In the genomic region with DNA sequence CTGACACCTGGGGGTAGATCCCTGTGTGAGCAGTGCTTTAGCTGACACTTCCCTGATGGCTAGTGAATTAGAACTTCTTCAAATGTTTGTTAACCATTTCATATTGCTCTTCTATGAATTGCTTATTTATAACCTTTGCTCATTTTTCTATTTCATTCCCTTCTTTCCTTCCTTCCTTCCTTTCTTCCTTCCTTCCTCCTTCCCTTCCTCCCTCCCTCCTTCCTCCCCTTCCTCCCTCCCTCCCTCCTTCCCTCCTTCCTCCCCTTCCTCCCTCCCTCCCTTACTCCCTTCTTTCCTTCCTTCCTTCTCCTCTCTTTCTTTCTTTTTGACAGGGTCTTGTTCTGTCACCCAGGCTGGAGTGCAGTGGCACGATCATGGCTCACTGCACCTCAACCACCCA, we compare ENCODE assay signal across 38 cellular contexts.
"Had no signal": no experiment of that assay in that cellular context is flagged by ENCODE, and none has a peak within 500 bp of the region (broad histone marks: within the 10 kb centered on the region; RNA-seq: fewer than 3 reads in every experiment).

No MANE protein-coding gene starts in this region.

- H3K27ac ChIP-seq: adrenal gland, body of pancreas, brain microvascular endothelial cell, breast epithelium, VCaP had no signal

- ATAC-seq: activated CD8-positive, alpha-beta T cell treated with anti-CD3 and anti-CD28 coated beads for 36 hours; activated naive CD4-positive, alpha-beta T cell treated with anti-CD3 and anti-CD28 coated beads, Interleukin-2, amount 50 U/mL, for 72 hours; activated T-cell treated with anti-CD3 and anti-CD28 coated beads, Interleukin-2, amount 50 U/mL, for 4 hours; activated T-cell treated with anti-CD3 and anti-CD28 coated beads, Interleukin-2, amount 50 U/mL, for 72 hours; activated T-helper 17 cell treated with anti-CD3 and anti-CD28 coated beads, Interleukin-2, amount 50 U/mL, for 72 hours; body of pancreas; T-cell had no signal

- FAIRE-seq: astrocyte, TTC549 had no signal

- H3K4me3 Mint-ChIP-seq: activated B cell treated with CpG ODN at 0.5 μM for 24 hours; activated CD4-positive, alpha-beta memory T cell treated with anti-CD3 and anti-CD28 coated beads for 36 hours; activated CD4-positive, alpha-beta T cell treated with anti-CD3 and anti-CD28 coated beads, Interleukin-2, amount 10 ng/mL, durations not matched to agents 24 days and 14 days; activated CD8-positive, alpha-beta T cell treated with anti-CD3 and anti-CD28 coated beads for 36 hours; activated naive CD4-positive, alpha-beta T cell treated with anti-CD3 and anti-CD28 coated beads for 36 hours; activated naive CD8-positive, alpha-beta T cell treated with anti-CD3 and anti-CD28 coated beads for 36 hours; activated T-cell treated with anti-CD3 and anti-CD28 coated beads, Interleukin-2, amount 50 U/mL, for 4 hours; activated T-helper 1 cell treated with anti-CD3 and anti-CD28 coated beads, Interleukin-12 subunit alpha, Interleukin-12 subunit beta, Interleukin-2, Interleukin-4 antibody, amounts not matched to agents 30 ng/mL and 10 ng/mL and 1 ng/mL, durations not matched to agents 14 hours and 24 hours and 36 hours; activated T-helper 17 cell treated with anti-CD3 and anti-CD28 coated beads, Interleukin-2, amount 50 U/mL, for 72 hours; central memory CD8-positive, alpha-beta T cell; T-cell; T-helper 2 cell treated with Interferon-gamma antibody and Interleukin-4, amounts not matched to agents 5 μg/mL and 100 μg/mL, for 36 hours had no signal

- H3K4me1 Mint-ChIP-seq: activated CD4-positive, alpha-beta T cell treated with anti-CD3 and anti-CD28 coated beads, Interleukin-2, amount 10 ng/mL, durations not matched to agents 24 days and 14 days; activated T-helper 17 cell treated with anti-CD3 and anti-CD28 coated beads, Interleukin-2, amount 50 U/mL, for 72 hours; central memory CD8-positive, alpha-beta T cell had no signal

- H3K36me3 Mint-ChIP-seq: activated CD4-positive, alpha-beta memory T cell treated with anti-CD3 and anti-CD28 coated beads for 36 hours; activated naive CD8-positive, alpha-beta T cell treated with anti-CD3 and anti-CD28 coated beads for 36 hours; T-cell had no signal

- H3K27ac Mint-ChIP-seq: activated B cell treated with CpG ODN at 0.5 μM for 24 hours; activated CD4-positive, alpha-beta memory T cell treated with anti-CD3 and anti-CD28 coated beads for 36 hours; activated CD4-positive, alpha-beta T cell treated with anti-CD3 and anti-CD28 coated beads, Interleukin-2, amount 10 ng/mL, durations not matched to agents 24 days and 14 days; activated CD8-positive, alpha-beta T cell treated with anti-CD3 and anti-CD28 coated beads for 36 hours; activated naive CD4-positive, alpha-beta T cell treated with anti-CD3 and anti-CD28 coated beads for 36 hours; activated naive CD4-positive, alpha-beta T cell treated with anti-CD3 and anti-CD28 coated beads, Interleukin-2, amount 50 U/mL, for 72 hours; activated naive CD8-positive, alpha-beta T cell treated with anti-CD3 and anti-CD28 coated beads for 36 hours; activated T-cell treated with anti-CD3 and anti-CD28 coated beads, Interleukin-2, amount 50 U/mL, for 72 hours; activated T-helper 1 cell treated with anti-CD3 and anti-CD28 coated beads, Interleukin-12 subunit alpha, Interleukin-12 subunit beta, Interleukin-2, Interleukin-4 antibody, amounts not matched to agents 30 ng/mL and 10 ng/mL and 1 ng/mL, durations not matched to agents 14 hours and 24 hours and 36 hours; activated T-helper 17 cell treated with anti-CD3 and anti-CD28 coated beads, Interleukin-2, amount 50 U/mL, for 72 hours; T-helper 2 cell treated with Interferon-gamma antibody and Interleukin-4, amounts not matched to agents 5 μg/mL and 100 μg/mL, for 36 hours had no signal

- H3K9me3 ChIP-seq: adrenal gland, body of pancreas, breast epithelium had no signal

- H3K36me3 ChIP-seq: adrenal gland, brain microvascular endothelial cell, breast epithelium had no signal

- H3K4me3 ChIP-seq: adrenal gland, body of pancreas, breast epithelium had no signal

- DNase-seq: activated B cell treated with CpG ODN at 0.5 μM for 24 hours; activated CD4-positive, alpha-beta memory T cell treated with anti-CD3 and anti-CD28 coated beads for 36 hours; activated CD4-positive, alpha-beta T cell treated with anti-CD3 and anti-CD28 coated beads for 4 hours; activated CD4-positive, alpha-beta T cell treated with anti-CD3 and anti-CD28 coated beads, Interleukin-2, amount 10 ng/mL, durations not matched to agents 24 days and 14 days; activated CD4-positive, alpha-beta T cell treated with anti-CD3 and anti-CD28 coated beads, Interleukin-2, amount 50 U/mL, for 1 hour; activated CD4-positive, alpha-beta T cell treated with anti-CD3 and anti-CD28 coated beads, Interleukin-2, amount 50 U/mL, for 4 hours; activated CD4-positive, CD25-positive, alpha-beta regulatory T cell treated with anti-CD3 and anti-CD28 coated beads, Interleukin-2, amount 50 U/mL, for 72 hours; activated CD8-positive, alpha-beta memory T cell treated with anti-CD3 and anti-CD28 coated beads, Interleukin-2, amount 50 U/mL, for 4 hours; activated CD8-positive, alpha-beta T cell treated with anti-CD3 and anti-CD28 coated beads for 36 hours; activated effector memory CD4-positive, alpha-beta T cell treated with anti-CD3 and anti-CD28 coated beads, Interleukin-2, amount 50 U/mL, for 16 hours; activated gamma-delta T cell treated with Interleukin-2 at 50 U/mL for 16 hours; activated naive CD4-positive, alpha-beta T cell; activated naive CD4-positive, alpha-beta T cell treated with anti-CD3 and anti-CD28 coated beads for 36 hours; activated naive CD4-positive, alpha-beta T cell treated with anti-CD3 and anti-CD28 coated beads, Interleukin-2, amount 50 U/mL, for 16 hours; activated naive CD8-positive, alpha-beta T cell treated with anti-CD3 and anti-CD28 coated beads for 36 hours; activated T-cell treated with anti-CD3 and anti-CD28 coated beads for 4 hours; activated T-cell treated with anti-CD3 and anti-CD28 coated beads, Interleukin-2, amount 50 U/mL, for 1 hour; activated T-cell treated with anti-CD3 and anti-CD28 coated beads, Interleukin-2, amount 50 U/mL, for 4 hours; activated T-cell treated with anti-CD3 and anti-CD28 coated beads, Interleukin-2, amount 50 U/mL, for 72 hours; adrenal gland; amniotic stem cell; aorta; body of pancreas; brain microvascular endothelial cell; caudate nucleus; cerebellar nuclear complex; T-cell; T-helper 2 cell; T-helper 9 cell had no signal

- H3K27me3 ChIP-seq: body of pancreas had no signal
